ENCODE assay signal across 19 cellular contexts in genomic region chr12:75638792-75639191, GRCh38.
"Had no signal": no experiment of that assay in that cellular context is flagged by ENCODE, and none has a peak within 500 bp of the region (broad histone marks: within the 10 kb centered on the region; RNA-seq: fewer than 3 reads in every experiment).

No MANE protein-coding gene starts in this region.

- H3K4me3 ChIP-seq: SK-N-MC had no signal

- ATAC-seq: activated CD4-positive, alpha-beta T cell treated with anti-CD3 and anti-CD28 coated beads for 36 hours; activated CD8-positive, alpha-beta T cell treated with anti-CD3 and anti-CD28 coated beads for 36 hours; activated T-cell treated with anti-CD3 and anti-CD28 coated beads, Interleukin-2, amount 50 U/mL, for 72 hours; PC-3 had no signal

- H3K27ac ChIP-seq: SK-N-MC, WERI-Rb-1 had no signal

- DNase-seq: activated CD4-positive, alpha-beta T cell treated with anti-CD3 and anti-CD28 coated beads for 36 hours; activated CD8-positive, alpha-beta memory T cell treated with anti-CD3 and anti-CD28 coated beads, Interleukin-2, amount 50 U/mL, for 4 hours; activated CD8-positive, alpha-beta T cell treated with anti-CD3 and anti-CD28 coated beads for 36 hours; activated gamma-delta T cell treated with Interleukin-2 at 50 U/mL for 16 hours; activated naive CD4-positive, alpha-beta T cell treated with anti-CD3 and anti-CD28 coated beads, Interleukin-2, amount 10 ng/mL, durations not matched to agents 7 days and 5 days; activated naive CD8-positive, alpha-beta T cell treated with anti-CD3 and anti-CD28 coated beads for 36 hours; activated T-cell treated with anti-CD3 and anti-CD28 coated beads, Interleukin-2, amount 50 U/mL, for 72 hours; caudate nucleus; KG1; MM.1S; NCI-H146; NCI-H187 treated with DMSO at 0.1 percent for 48 hours; NCI-H2081 treated with DMSO at 0.1 percent for 48 hours; NCI-H446; NCI-H524; PC-3; T-helper 1 cell; WERI-Rb-1 had no signal

- H3K36me3 ChIP-seq: WERI-Rb-1 had no signal
